Comparison of ENCODE assay signal across 10 cellular contexts in the genomic region with DNA sequence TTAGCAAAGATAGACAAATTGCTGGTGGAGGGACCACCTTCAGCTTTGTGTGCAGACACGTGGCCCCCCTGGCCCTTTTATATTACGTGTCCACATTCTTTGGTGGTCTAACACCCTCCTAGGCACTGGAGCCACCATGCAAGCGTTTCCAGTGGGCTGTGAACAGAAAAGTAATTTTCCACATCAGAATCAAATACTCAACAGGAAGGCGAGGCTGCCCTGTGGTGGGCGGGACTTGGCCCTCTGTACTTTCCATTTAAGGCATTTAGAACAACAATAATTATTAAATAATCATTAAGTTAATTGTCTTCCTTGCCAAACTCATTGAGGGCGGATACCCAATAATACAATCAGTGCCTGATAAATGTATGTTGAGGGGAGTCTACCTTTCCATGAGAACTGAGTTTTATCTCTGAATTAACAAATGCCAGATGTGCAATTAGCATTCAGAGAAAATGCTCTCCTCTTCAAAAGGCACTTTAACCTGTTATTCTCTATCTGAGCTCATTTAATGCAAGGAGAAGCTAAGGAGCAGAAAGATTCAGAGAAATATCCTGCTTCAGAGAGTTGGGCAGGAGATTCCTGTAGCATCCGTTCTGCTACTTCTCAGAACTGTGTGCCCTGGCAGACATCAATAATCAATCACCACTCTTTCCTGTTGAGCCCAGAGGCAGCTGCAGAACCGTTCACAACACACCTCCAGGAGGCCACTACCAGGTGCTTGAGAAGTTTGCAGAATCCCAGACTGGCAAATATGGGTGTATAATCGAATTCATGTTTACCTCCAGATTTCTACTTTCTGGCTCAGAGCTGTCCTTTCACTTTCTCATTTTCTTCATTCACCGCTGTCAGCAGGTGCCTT.
DNase-seq lines count a peak whose midpoint lies in the region; ATAC-seq and TF ChIP-seq lines count a peak whose summit lies in the region.
"Had no signal": no experiment of that assay in that cellular context is flagged by ENCODE, and none has a peak within 500 bp of the region (broad histone marks: within the 10 kb centered on the region; RNA-seq: fewer than 3 reads in every experiment).

No MANE protein-coding gene starts in this region.

- H3K27me3 Mint-ChIP-seq in MCF 10A (ENCODE audit: insufficient read depth, unreplicated experiment) = no peaks in the 10 kb centered on the region

- in situ Hi-C loops in mammary epithelial cell (cut with MboI; ENCODE audit: low sequenced_read_pairs in 2 of 2) = no loop called here

- BruUV-seq in MCF 10A (replicated peaks; lab: Mats Ljungman, UMichigan) (no TSS peak), mammary epithelial cell (replicated peaks; lab: Mats Ljungman, UMichigan) (no TSS peak)

- H3K9me3 ChIP-seq in breast epithelium (no peaks in the 10 kb centered on the region), mammary epithelial cell (replicated peaks; ENCODE audit: insufficient read depth, low read length) (no peaks in the 10 kb centered on the region), mucosa of stomach (ENCODE audit: control insufficient read depth, low read length) (no peaks in the 10 kb centered on the region), upper lobe of right lung (no peaks in the 10 kb centered on the region)

- CTCF ChIA-PET in MCF 10A (lab: Yijun Ruan, JAX) = interaction anchor here (0.6 kb wide), 1 partner anchor 602 kb away, joined by 3 read pairs; no protein-coding TSS in a partner anchor
- CTCF ChIA-PET in mammary epithelial cell (lab: Charles Lee; ENCODE audit: low non-redundant PET) = no interaction called here

- peaks cover 99% of the 10 kb centered on the region for H3K79me2 ChIP-seq in mammary epithelial cell (ENCODE audit: insufficient read depth, low read length)

- dilution Hi-C loops in mammary epithelial cell (cut with HindIII; ENCODE audit: low sequenced_read_pairs) = no loop called here

- H3K36me3 Mint-ChIP-seq in MCF 10A (ENCODE audit: insufficient read depth, unreplicated experiment) = peaks cover 18% of the 10 kb centered on the region

- H3K4me1 Mint-ChIP-seq in MCF 10A (ENCODE audit: insufficient read depth, unreplicated experiment) = peaks cover 21% of the 10 kb centered on the region

- TF ChIP-seq POLR2A in breast epithelium (IDR thresholded peaks at IDR 0.05) = no peak

- H3K4me3 Mint-ChIP-seq in MCF 10A (ENCODE audit: unreplicated experiment) = no peak overlapping the region

- intact Hi-C loops in breast epithelium (cut with DNase I; ENCODE audit: low total_unique reads) = no loop called here
- intact Hi-C loops in MCF 10A (cut with micrococcal nuclease) = no loop called here
- intact Hi-C loops in mammary epithelial cell (cut with micrococcal nuclease) = no loop called here
- intact Hi-C loops in upper lobe of right lung (cut with DNase I) = no loop called here

- DNase-seq in breast epithelium (ENCODE audit: low spot score in 2 of 2) = no peak
- DNase-seq in MCF 10A (ENCODE audit: unreplicated experiment) = no peak
- no peak for DNase-seq in mammary epithelial cell
- peak; percentile 33 for DNase-seq in upper lobe of right lung
- DNase-seq in stimulated activated CD4-positive, alpha-beta T cell treated with anti-CD3 and anti-CD28 coated beads, Interleukin-15, amount 100 ng/mL, for 24 hours = no peak
- DNase-seq in stimulated activated CD4-positive, alpha-beta T cell treated with anti-CD3 and anti-CD28 coated beads, Interleukin-4, amount 100 ng/mL, for 4 hours = no peak
- DNase-seq: activated CD4-positive, alpha-beta T cell treated with anti-CD3 and anti-CD28 coated beads, Interleukin-2, amount 50 U/mL, for 4 hours had no signal

- H3K4me1 ChIP-seq in breast epithelium = peaks cover 5 to 12% of the 10 kb centered on the region in 2 donors
- H3K4me1 ChIP-seq in mammary epithelial cell (ENCODE audit: insufficient read depth, low read length) = peaks cover 49% of the 10 kb centered on the region
- peaks cover 88% of the 10 kb centered on the region for H3K4me1 ChIP-seq in mucosa of stomach (ENCODE audit: control insufficient read depth, insufficient read depth, low read length)
- peaks cover 39% of the 10 kb centered on the region for H3K4me1 ChIP-seq in upper lobe of right lung

- peak overlapping the region in 1 of 3 donors; percentile 31 for H3K4me3 ChIP-seq in breast epithelium
- no peak overlapping the region for H3K4me3 ChIP-seq in mammary epithelial cell (replicated peaks in 1 of 3; ENCODE audit: insufficient read depth in 1 of 3, low read depth in 2 of 3, low read length in 3 of 3)
- H3K4me3 ChIP-seq in mucosa of stomach (ENCODE audit: low read length) = no peak overlapping the region
- no peak overlapping the region for H3K4me3 ChIP-seq in upper lobe of right lung
- H3K4me3 ChIP-seq: SJSA1 had no signal

- H2AFZ ChIP-seq in mammary epithelial cell (ENCODE audit: low read depth, low read length) = no peak overlapping the region

- ATAC-seq in upper lobe of right lung (no peak), HG03457 (IDR thresholded peaks at IDR 0.05; ENCODE audit: unreplicated experiment) (no peak)

- H3K27me3 ChIP-seq in breast epithelium = no peaks in the 10 kb centered on the region
- no peaks in the 10 kb centered on the region for H3K27me3 ChIP-seq in mammary epithelial cell (ENCODE audit: insufficient read depth, low read length)
- no peaks in the 10 kb centered on the region for H3K27me3 ChIP-seq in mucosa of stomach (ENCODE audit: control insufficient read depth, insufficient read depth, low read length)
- no peaks in the 10 kb centered on the region for H3K27me3 ChIP-seq in upper lobe of right lung
- H3K27me3 ChIP-seq: SJSA1 had no signal

- H3K36me3 ChIP-seq in breast epithelium (no peaks in the 10 kb centered on the region), mammary epithelial cell (ENCODE audit: insufficient read depth, low read length) (no peaks in the 10 kb centered on the region), mucosa of stomach (ENCODE audit: control insufficient read depth, insufficient read depth, low read length) (no peaks in the 10 kb centered on the region), upper lobe of right lung (no peaks in the 10 kb centered on the region)
- H3K36me3 ChIP-seq: SJSA1 had no signal

- H3K4me2 ChIP-seq in mammary epithelial cell (ENCODE audit: insufficient read depth, low read depth, low read length) = peak overlapping the region; percentile 57

- TF ChIP-seq CTCF in breast epithelium (IDR thresholded peaks at IDR 0.05) = no peak
- TF ChIP-seq CTCF in MCF 10A (IDR thresholded peaks at IDR 0.05; ENCODE audit: unreplicated experiment) = no peak
- no peak for TF ChIP-seq CTCF in mammary epithelial cell (conservative IDR thresholded peaks at IDR 0.05 in 1 of 2, IDR thresholded peaks at IDR 0.05 in 1 of 2; ENCODE audit: extremely low read depth in 1 of 2, insufficient read depth in 1 of 2, low read depth in 1 of 2, low read length in 2 of 2)
- TF ChIP-seq CTCF in upper lobe of right lung (IDR thresholded peaks at IDR 0.05) = no peak

- POLR2A ChIA-PET in MCF 10A (lab: Yijun Ruan, JAX) = interaction anchor here (0.7 to 0.9 kb wide), 2 partner anchors 19 to 23 kb away, joined by 3 to 4 read pairs; no protein-coding TSS in a partner anchor

- no peaks in the 10 kb centered on the region for H4K20me1 ChIP-seq in mammary epithelial cell (ENCODE audit: insufficient read depth, low read length)

- H3K27ac ChIP-seq in breast epithelium (peak overlapping the region; percentile 70 to 85), mammary epithelial cell (ENCODE audit: insufficient read depth, low read depth, low read length) (peak overlapping the region; percentile 65), upper lobe of right lung (peak overlapping the region; percentile 45)
- H3K27ac ChIP-seq: SJSA1 had no signal

- WGBS in mammary epithelial cell (ENCODE audit: low coverage, missing lambda C conversion rate) = 55% methylated on average over 10 of the region's 10 CpGs

- H3K27ac Mint-ChIP-seq in MCF 10A (ENCODE audit: low read depth, unreplicated experiment) = no peak overlapping the region

- H3K9me3 Mint-ChIP-seq in MCF 10A (ENCODE audit: unreplicated experiment) = no peaks in the 10 kb centered on the region

- H3K9ac ChIP-seq in mammary epithelial cell (ENCODE audit: insufficient read depth, low read length) = no peak overlapping the region
- peak overlapping the region; percentile 11 for H3K9ac ChIP-seq in mucosa of stomach (ENCODE audit: low read length)
